In genomic region chr5:121870489-121870888, GRCh38 we compare ENCODE assay signal across 15 cellular contexts. TPM values are rescaled to one million over a fixed set of nuclear protein-coding genes. Genes with fewer than 3 reads are reported as not detected.
A peak's percentile ranks its signal among the peaks of the same experiment; 100 is the strongest.
DNase-seq lines count a peak whose midpoint lies in the region; ATAC-seq, FAIRE-seq and TF ChIP-seq lines count a peak whose summit lies in the region.
"Had no signal": no experiment of that assay in that cellular context is flagged by ENCODE, and none has a peak within 500 bp of the region (broad histone marks: within the 10 kb centered on the region; RNA-seq: fewer than 3 reads in every experiment).

No MANE protein-coding gene starts in this region.

- H3K79me2 ChIP-seq in OCI-LY7 (ENCODE audit: insufficient read depth, low read depth, low read length) (no peaks in the 10 kb centered on the region), smooth muscle cell (ENCODE audit: low read depth) (no peaks in the 10 kb centered on the region)

- peak; percentile 75 for FAIRE-seq in endometrium (lab: Jason Lieb, UNC)

- no peak overlapping the region for H3K4me3 Mint-ChIP-seq in MCF 10A (ENCODE audit: unreplicated experiment)
- H3K4me3 Mint-ChIP-seq: activated naive CD8-positive, alpha-beta T cell treated with anti-CD3 and anti-CD28 coated beads, Interleukin-2, amount 10 ng/mL, durations not matched to agents 7 days and 5 days had no signal

- no peaks in the 10 kb centered on the region for H3K9me2 ChIP-seq in OCI-LY7 (ENCODE audit: insufficient read depth, low read length)

- H3K36me3 Mint-ChIP-seq in MCF 10A (ENCODE audit: insufficient read depth, unreplicated experiment): no peaks in the 10 kb centered on the region
- H3K36me3 Mint-ChIP-seq: activated naive CD8-positive, alpha-beta T cell treated with anti-CD3 and anti-CD28 coated beads, Interleukin-2, amount 10 ng/mL, durations not matched to agents 7 days and 5 days had no signal

- peak; percentile 28 for DNase-seq in MCF 10A (ENCODE audit: unreplicated experiment)
- DNase-seq in breast epithelium (ENCODE audit: low spot score in 2 of 2): no peak
- no peak for DNase-seq in OCI-LY7 (ENCODE audit: low spot score)
- DNase-seq in smooth muscle cell (lab: John Stamatoyannopoulos, UW; ENCODE audit: unreplicated experiment): no peak
- DNase-seq in activated CD4-positive, alpha-beta T cell treated with anti-CD3 and anti-CD28 coated beads for 4 hours: no peak
- DNase-seq: activated naive CD8-positive, alpha-beta T cell treated with anti-CD3 and anti-CD28 coated beads, Interleukin-2, amount 10 ng/mL, durations not matched to agents 7 days and 5 days; left lung; MV-4-11 had no signal

- H3K9me3 Mint-ChIP-seq in MCF 10A (ENCODE audit: unreplicated experiment): no peaks in the 10 kb centered on the region
- H3K9me3 Mint-ChIP-seq: activated naive CD8-positive, alpha-beta T cell treated with anti-CD3 and anti-CD28 coated beads, Interleukin-2, amount 10 ng/mL, durations not matched to agents 7 days and 5 days had no signal

- peak; percentile 33 for TF ChIP-seq CTCF in MCF 10A (IDR thresholded peaks at IDR 0.05; ENCODE audit: unreplicated experiment)
- no peak for TF ChIP-seq CTCF in breast epithelium (IDR thresholded peaks at IDR 0.05)
- TF ChIP-seq CTCF in OCI-LY7 (conservative IDR thresholded peaks at IDR 0.05; ENCODE audit: low read length): 0 out of 2 replicates have a peak, but pooled peaks have one; percentile 6
- TF ChIP-seq CTCF in smooth muscle cell (IDR thresholded peaks at IDR 0.05; ENCODE audit: borderline replicate concordance, insufficient read depth, poor library complexity, severe bottlenecking): peak; percentile 45

- intact Hi-C loops in MCF 10A (cut with micrococcal nuclease): loop anchor here (1.0 kb wide), 2 partner anchors 240 to 1053 kb away; no protein-coding TSS in a partner anchor
- intact Hi-C loops in breast epithelium (cut with DNase I; ENCODE audit: low total_unique reads): no loop called here
- intact Hi-C loops in OCI-LY7 (cut with micrococcal nuclease; ENCODE audit: unreplicated experiment): no loop called here

- no peak for TF ChIP-seq POLR2A in breast epithelium (IDR thresholded peaks at IDR 0.05)

- CTCF ChIA-PET in MCF 10A (lab: Yijun Ruan, JAX): interaction anchor here (0.6 to 3.5 kb wide), 9 partner anchors 8 to 1212 kb away, joined by 3 to 21 read pairs (median 3); no protein-coding TSS in a partner anchor
- CTCF ChIA-PET in OCI-LY7 (lab: Charles Lee; ENCODE audit: unreplicated experiment): no interaction called here

- H2AFZ ChIP-seq in OCI-LY7 (ENCODE audit: low read length) (no peak overlapping the region), smooth muscle cell (ENCODE audit: low read depth) (no peak overlapping the region)

- peaks cover 1% of the 10 kb centered on the region for H3K4me1 Mint-ChIP-seq in MCF 10A (ENCODE audit: insufficient read depth, unreplicated experiment)
- H3K4me1 Mint-ChIP-seq: activated naive CD8-positive, alpha-beta T cell treated with anti-CD3 and anti-CD28 coated beads, Interleukin-2, amount 10 ng/mL, durations not matched to agents 7 days and 5 days had no signal

- WGBS in smooth muscle cell (ENCODE audit: low lambda C conversion rate): 48% methylated on average over 2 of the region's 2 CpGs

- H3K27me3 ChIP-seq in breast epithelium (no peaks in the 10 kb centered on the region), smooth muscle cell (ENCODE audit: low read depth) (peaks cover 9% of the 10 kb centered on the region)
- H3K27me3 ChIP-seq: left lung, vagina had no signal

- H3K27ac Mint-ChIP-seq in MCF 10A (ENCODE audit: low read depth, unreplicated experiment): no peak overlapping the region
- H3K27ac Mint-ChIP-seq: activated naive CD8-positive, alpha-beta T cell treated with anti-CD3 and anti-CD28 coated beads, Interleukin-2, amount 10 ng/mL, durations not matched to agents 7 days and 5 days had no signal

- no peak overlapping the region for H3K4me3 ChIP-seq in breast epithelium
- no peak overlapping the region for H3K4me3 ChIP-seq in OCI-LY7 (ENCODE audit: low read depth, low read length, poor library complexity, severe bottlenecking)
- H3K4me3 ChIP-seq in smooth muscle cell: no peak overlapping the region
- H3K4me3 ChIP-seq: left lung, prostate gland, vagina had no signal

- H3K4me1 ChIP-seq in breast epithelium (no peaks in the 10 kb centered on the region), OCI-LY7 (ENCODE audit: insufficient read depth, low read length, poor library complexity, severe bottlenecking) (no peaks in the 10 kb centered on the region), smooth muscle cell (ENCODE audit: low read depth) (no peaks in the 10 kb centered on the region)
- H3K4me1 ChIP-seq: left lung, prostate gland, vagina had no signal

- H3K9ac ChIP-seq in smooth muscle cell (ENCODE audit: low read depth): no peak overlapping the region

- H3K9me3 ChIP-seq in breast epithelium (no peaks in the 10 kb centered on the region), OCI-LY7 (ENCODE audit: low read length) (no peaks in the 10 kb centered on the region), smooth muscle cell (replicated peaks; ENCODE audit: low read depth) (no peaks in the 10 kb centered on the region)
- H3K9me3 ChIP-seq: left lung, prostate gland, vagina had no signal

- BruUV-seq in MCF 10A (replicated peaks; lab: Mats Ljungman, UMichigan): no TSS peak
- no TSS peak for BruUV-seq in OCI-LY7 (replicated peaks; lab: Mats Ljungman, UMichigan)

- no peaks in the 10 kb centered on the region for H3F3A ChIP-seq in smooth muscle cell (ENCODE audit: low read depth)

- H3K4me2 ChIP-seq in OCI-LY7 (ENCODE audit: low read length) (no peak overlapping the region), smooth muscle cell (no peak overlapping the region)

- no peak overlapping the region for H3K27ac ChIP-seq in breast epithelium
- no peak overlapping the region for H3K27ac ChIP-seq in OCI-LY7 (ENCODE audit: low read depth, low read length, poor library complexity, severe bottlenecking)
- H3K27ac ChIP-seq in smooth muscle cell (ENCODE audit: low read depth): no peak overlapping the region
- H3K27ac ChIP-seq: left lung, prostate gland, vagina had no signal

- H4K20me1 ChIP-seq in OCI-LY7 (ENCODE audit: insufficient read depth, low read length) (no peaks in the 10 kb centered on the region), smooth muscle cell (ENCODE audit: low read depth) (no peaks in the 10 kb centered on the region)

- H3K36me3 ChIP-seq in breast epithelium: no peaks in the 10 kb centered on the region
- H3K36me3 ChIP-seq in OCI-LY7 (ENCODE audit: insufficient read depth, low read length): no peaks in the 10 kb centered on the region
- no peaks in the 10 kb centered on the region for H3K36me3 ChIP-seq in smooth muscle cell (ENCODE audit: low read depth)
- H3K36me3 ChIP-seq: left lung, prostate gland, vagina had no signal

- H3K27me3 Mint-ChIP-seq in MCF 10A (ENCODE audit: insufficient read depth, unreplicated experiment): no peaks in the 10 kb centered on the region
- H3K27me3 Mint-ChIP-seq: activated naive CD8-positive, alpha-beta T cell treated with anti-CD3 and anti-CD28 coated beads, Interleukin-2, amount 10 ng/mL, durations not matched to agents 7 days and 5 days had no signal

- ATAC-seq in GM21381 (IDR thresholded peaks at IDR 0.05; ENCODE audit: unreplicated experiment) (no peak), HG03045 (IDR thresholded peaks at IDR 0.05; ENCODE audit: unreplicated experiment) (no peak)
- ATAC-seq: esophagus mucosa, left lung had no signal

- POLR2A ChIA-PET in MCF 10A (lab: Yijun Ruan, JAX): no interaction called here
- POLR2A ChIA-PET in OCI-LY7 (lab: Charles Lee): interaction anchor here (0.6 to 0.7 kb wide), 2 partner anchors 771 to 977 kb away, joined by 3 read pairs; no protein-coding TSS in a partner anchor

RNA-seq across cellular contexts. Expression of gene FTMT, which starts 18.8 kb away (rescaled TPM):
- total RNA-seq in MCF 10A (2022): not detected in 2 replicates
- under 1 TPM in 1 of 3 donors, not detected in 2; 0.44 TPM for total RNA-seq in breast epithelium
- total RNA-seq in OCI-LY7 (2014; rRNA removed; shearing (Covaris generic)): not detected in 2 replicates
- total RNA-seq in OCI-LY7 (2022): not detected in 2 replicates
- not detected in 2 replicates for total RNA-seq in smooth muscle cell
- not detected in 2 replicates for polyA plus RNA-seq in smooth muscle cell
- total RNA-seq: activated naive CD8-positive, alpha-beta T cell treated with anti-CD3 and anti-CD28 coated beads, Interleukin-2, amount 10 ng/mL, durations not matched to agents 7 days and 5 days; esophagus mucosa; left lung; vagina had no signal
- polyA plus RNA-seq: BJ had no signal

Comparison
In these comparisons a context has a peak if more than half of its experiments do, and no peak if none do; other contexts are left out.
1. CTCF ChIP-seq: peak in MCF 10A (single experiment), OCI-LY7 (single experiment) and smooth muscle cell (single experiment); none in breast epithelium (0 of 3).